Comparison of ENCODE assay signal across 19 cellular contexts in the genomic region with DNA sequence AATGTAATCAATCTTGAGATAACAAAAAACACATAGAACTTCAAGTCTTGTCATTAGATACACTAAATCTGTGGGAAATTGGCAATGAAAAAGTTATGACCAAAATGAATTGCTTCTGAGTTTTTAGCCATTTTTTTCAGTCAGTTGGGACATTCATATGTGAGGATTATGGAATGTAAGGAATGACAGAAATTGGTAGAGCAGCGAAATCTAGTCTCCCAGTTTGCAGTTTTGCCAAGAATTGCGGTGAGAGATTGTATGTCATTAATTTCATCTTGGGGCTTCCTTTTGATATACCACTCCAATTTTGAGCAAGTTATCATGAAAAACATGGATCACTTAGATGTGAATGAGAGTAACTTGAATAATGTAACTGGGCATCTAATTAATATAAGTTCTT.
"Had no signal": no experiment of that assay in that cellular context is flagged by ENCODE, and none has a peak within 500 bp of the region (broad histone marks: within the 10 kb centered on the region; RNA-seq: fewer than 3 reads in every experiment).

No MANE protein-coding gene starts in this region.

- DNase-seq: activated CD4-positive, alpha-beta memory T cell treated with anti-CD3 and anti-CD28 coated beads for 36 hours; activated CD4-positive, alpha-beta T cell treated with anti-CD3 and anti-CD28 coated beads for 36 hours; activated naive CD4-positive, alpha-beta T cell; activated naive CD8-positive, alpha-beta T cell treated with anti-CD3 and anti-CD28 coated beads for 36 hours; amygdala; brain microvascular endothelial cell; cortex of kidney; effector CD4-positive, alpha-beta T cell; esophagus squamous epithelium; left lung; midbrain; retina; stimulated activated CD8-positive, alpha-beta memory T cell treated with anti-CD3 and anti-CD28 coated beads, Interleukin-4, amount 100 ng/mL, for 48 hours; stimulated activated naive CD4-positive, alpha-beta T cell treated with Interleukin-2 at 50 U/mL for 16 hours; thyroid gland had no signal

- H3K4me3 Mint-ChIP-seq: activated CD4-positive, alpha-beta memory T cell treated with anti-CD3 and anti-CD28 coated beads for 36 hours; activated CD4-positive, alpha-beta T cell treated with anti-CD3 and anti-CD28 coated beads for 36 hours; activated naive CD8-positive, alpha-beta T cell treated with anti-CD3 and anti-CD28 coated beads for 36 hours; activated T-helper 17 cell treated with anti-CD3 and anti-CD28 coated beads, Interleukin-2, amount 50 U/mL, for 72 hours; central memory CD8-positive, alpha-beta T cell; neural crest cell; WTC11 had no signal

- H3K36me3 Mint-ChIP-seq: activated naive CD8-positive, alpha-beta T cell treated with anti-CD3 and anti-CD28 coated beads for 36 hours; WTC11 had no signal

- H3K4me1 Mint-ChIP-seq: activated T-helper 17 cell treated with anti-CD3 and anti-CD28 coated beads, Interleukin-2, amount 50 U/mL, for 72 hours; central memory CD8-positive, alpha-beta T cell; neural crest cell had no signal

- H3K27me3 Mint-ChIP-seq: activated CD4-positive, alpha-beta memory T cell treated with anti-CD3 and anti-CD28 coated beads for 36 hours; activated CD4-positive, alpha-beta T cell treated with anti-CD3 and anti-CD28 coated beads for 36 hours; activated naive CD8-positive, alpha-beta T cell treated with anti-CD3 and anti-CD28 coated beads for 36 hours; activated T-helper 17 cell treated with anti-CD3 and anti-CD28 coated beads, Interleukin-2, amount 50 U/mL, for 72 hours; central memory CD8-positive, alpha-beta T cell had no signal

- H3K4me1 ChIP-seq: esophagus squamous epithelium, left lung had no signal

- H3K9me3 Mint-ChIP-seq: activated CD4-positive, alpha-beta memory T cell treated with anti-CD3 and anti-CD28 coated beads for 36 hours; activated naive CD8-positive, alpha-beta T cell treated with anti-CD3 and anti-CD28 coated beads for 36 hours; activated T-helper 17 cell treated with anti-CD3 and anti-CD28 coated beads, Interleukin-2, amount 50 U/mL, for 72 hours; central memory CD8-positive, alpha-beta T cell; neural crest cell had no signal

- H3K36me3 ChIP-seq: brain microvascular endothelial cell, left lung, thyroid gland had no signal

- H3K9me3 ChIP-seq: esophagus squamous epithelium, left lung, thyroid gland had no signal

- H3K27ac Mint-ChIP-seq: activated CD4-positive, alpha-beta memory T cell treated with anti-CD3 and anti-CD28 coated beads for 36 hours; activated CD4-positive, alpha-beta T cell treated with anti-CD3 and anti-CD28 coated beads for 36 hours; activated naive CD8-positive, alpha-beta T cell treated with anti-CD3 and anti-CD28 coated beads for 36 hours; activated T-helper 17 cell treated with anti-CD3 and anti-CD28 coated beads, Interleukin-2, amount 50 U/mL, for 72 hours; WTC11 had no signal

- H3K4me3 ChIP-seq: esophagus squamous epithelium, left lung, thyroid gland had no signal

- H3K27me3 ChIP-seq: brain microvascular endothelial cell, esophagus squamous epithelium, left lung, thyroid gland had no signal

- H3K27ac ChIP-seq: brain microvascular endothelial cell, left lung, thyroid gland had no signal

- ATAC-seq: activated CD4-positive, alpha-beta T cell treated with anti-CD3 and anti-CD28 coated beads for 36 hours; activated T-helper 17 cell treated with anti-CD3 and anti-CD28 coated beads, Interleukin-2, amount 50 U/mL, for 72 hours; left lung; WTC11 had no signal
